Comparison of ENCODE assay signal across 13 cellular contexts in genomic region chr7:38244516-38244915, GRCh38.
"Had no signal": no experiment of that assay in that cellular context is flagged by ENCODE, and none has a peak within 500 bp of the region (broad histone marks: within the 10 kb centered on the region; RNA-seq: fewer than 3 reads in every experiment).

No MANE protein-coding gene starts in this region.

- DNase-seq: activated CD8-positive, alpha-beta memory T cell treated with anti-CD3 and anti-CD28 coated beads, Interleukin-2, amount 50 U/mL, for 48 hours; activated naive CD4-positive, alpha-beta T cell treated with anti-CD3 and anti-CD28 coated beads, Interleukin-2, amount 50 U/mL, for 16 hours; brain microvascular endothelial cell; left colon; nephron progenitor cell; sigmoid colon; stimulated activated CD4-positive, alpha-beta T cell treated with anti-CD3 and anti-CD28 coated beads, Interleukin-2, amount 100 ng/mL, for 48 hours; stomach had no signal

- H3K27ac Mint-ChIP-seq: activated T-helper 2 cell treated with anti-CD3 and anti-CD28 coated beads, Interferon-gamma antibody, Interleukin-2, Interleukin-4, amounts not matched to agents 10 μg/mL and 5 μg/mL and 100 μg/mL, durations not matched to agents 14 hours and 24 hours and 36 hours; nephron progenitor cell; T-helper 2 cell treated with Interferon-gamma antibody and Interleukin-4, amounts not matched to agents 5 μg/mL and 100 μg/mL, for 36 hours had no signal

- H3K4me3 ChIP-seq: sigmoid colon, stomach, thoracic aorta had no signal

- H3K4me3 Mint-ChIP-seq: nephron progenitor cell; T-helper 2 cell treated with Interferon-gamma antibody and Interleukin-4, amounts not matched to agents 5 μg/mL and 100 μg/mL, for 36 hours had no signal

- H3K9me3 Mint-ChIP-seq: activated T-helper 2 cell treated with anti-CD3 and anti-CD28 coated beads, Interferon-gamma antibody, Interleukin-2, Interleukin-4, amounts not matched to agents 10 μg/mL and 5 μg/mL and 100 μg/mL, durations not matched to agents 14 hours and 24 hours and 36 hours; nephron progenitor cell; T-helper 2 cell treated with Interferon-gamma antibody and Interleukin-4, amounts not matched to agents 5 μg/mL and 100 μg/mL, for 36 hours had no signal

- H3K27me3 ChIP-seq: brain microvascular endothelial cell, sigmoid colon, stomach had no signal

- ATAC-seq: activated CD4-positive, CD25-positive, alpha-beta regulatory T cell treated with anti-CD3 and anti-CD28 coated beads, Interleukin-2, amount 50 U/mL, for 24 hours; esophagus mucosa; left colon had no signal

- H3K36me3 ChIP-seq: brain microvascular endothelial cell, sigmoid colon, stomach, thoracic aorta had no signal

- H3K9me3 ChIP-seq: sigmoid colon, stomach, thoracic aorta had no signal

- H3K4me1 ChIP-seq: sigmoid colon, stomach had no signal

- H3K27ac ChIP-seq: brain microvascular endothelial cell, sigmoid colon, stomach, thoracic aorta had no signal
